8 cellular contexts compared by ENCODE assay signal in the genomic region with DNA sequence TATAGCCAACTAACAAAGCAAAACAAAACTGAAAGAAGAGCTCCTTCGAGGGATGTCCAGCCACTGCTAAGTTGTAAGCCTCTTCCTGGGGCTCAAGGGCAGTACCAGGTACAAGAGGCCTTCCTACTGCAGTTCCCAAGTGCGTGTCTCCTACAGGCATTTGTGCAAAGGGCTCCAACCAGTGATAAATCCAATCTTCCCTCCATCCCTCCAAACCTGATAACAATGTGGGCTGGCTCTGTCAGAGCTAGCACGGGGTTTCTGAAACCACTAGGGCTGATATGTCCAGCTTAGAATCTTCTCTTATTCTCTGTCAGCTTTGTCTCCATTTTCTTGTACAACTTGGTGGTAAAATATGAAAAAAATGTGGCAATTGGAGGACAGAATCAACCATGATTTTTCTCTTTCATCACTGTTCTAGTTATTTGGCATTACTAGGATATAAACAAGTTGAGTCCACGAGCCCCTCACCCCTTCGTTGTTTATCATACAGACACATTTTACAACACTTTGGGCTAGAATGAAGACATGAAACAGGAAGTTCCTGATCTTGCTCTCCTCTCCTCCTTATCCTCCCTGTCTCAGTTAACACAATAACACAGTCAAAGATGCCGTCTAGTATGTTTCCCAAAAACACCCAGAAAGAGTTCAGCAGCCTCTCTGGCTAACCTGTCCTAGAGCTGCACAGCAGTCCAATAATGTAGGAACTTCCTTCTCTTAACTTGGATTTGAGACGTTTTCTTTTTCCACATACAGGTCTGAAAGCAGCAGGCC. TPM values are rescaled to one million over a fixed set of nuclear protein-coding genes. Genes with fewer than 3 reads are reported as not detected.
DNase-seq lines count a peak whose midpoint lies in the region; ATAC-seq and TF ChIP-seq lines count a peak whose summit lies in the region.

No MANE protein-coding gene starts in this region.

- no peaks in the 10 kb centered on the region for H3K27me3 Mint-ChIP-seq in activated naive CD8-positive, alpha-beta T cell treated with anti-CD3 and anti-CD28 coated beads, Interleukin-2, amount 50 U/mL, for 24 hours
- H3K27me3 Mint-ChIP-seq in naive thymus-derived CD4-positive, alpha-beta T cell: no peaks in the 10 kb centered on the region

- peak overlapping the region; percentile 82 for H3K27ac ChIP-seq in naive thymus-derived CD4-positive, alpha-beta T cell (ENCODE audit: low read depth, low read length)
- H3K27ac ChIP-seq in RWPE1: no peak overlapping the region

- peak overlapping the region; percentile 78 for H3K4me3 ChIP-seq in naive thymus-derived CD4-positive, alpha-beta T cell (ENCODE audit: low read length)

- ATAC-seq in GM18502 (IDR thresholded peaks at IDR 0.05; ENCODE audit: poor library complexity, unreplicated experiment): peak; percentile 33
- ATAC-seq in HG03045 (IDR thresholded peaks at IDR 0.05; ENCODE audit: unreplicated experiment): peak; percentile 38
- no peak for ATAC-seq in activated naive CD8-positive, alpha-beta T cell treated with anti-CD3 and anti-CD28 coated beads, Interleukin-2, amount 50 U/mL, for 24 hours
- ATAC-seq in naive thymus-derived CD4-positive, alpha-beta T cell: peak; percentile 20

- H3K36me3 Mint-ChIP-seq in activated naive CD8-positive, alpha-beta T cell treated with anti-CD3 and anti-CD28 coated beads, Interleukin-2, amount 50 U/mL, for 24 hours (ENCODE audit: low read depth): peaks cover 51% of the 10 kb centered on the region
- peaks cover 15 to 50% (median 41%) of the 10 kb centered on the region in 5 donors for H3K36me3 Mint-ChIP-seq in naive thymus-derived CD4-positive, alpha-beta T cell

- peaks cover 54 to 57% of the 10 kb centered on the region in 2 donors for H3K4me1 ChIP-seq in naive thymus-derived CD4-positive, alpha-beta T cell (ENCODE audit: control insufficient read depth in 2 of 2, insufficient read depth in 2 of 2, low read length in 2 of 2)

- H3K36me3 ChIP-seq in naive thymus-derived CD4-positive, alpha-beta T cell (ENCODE audit: control insufficient read depth in 2 of 3, insufficient read depth in 3 of 3, low read length in 3 of 3): peaks cover 3 to 18% (median 17%) of the 10 kb centered on the region in 3 experiments

- CTCF ChIA-PET in naive thymus-derived CD4-positive, alpha-beta T cell (lab: Charles Lee): interaction anchor here (0.6 to 2.0 kb wide), 9 partner anchors 15 to 64 kb away, joined by 3 to 6 read pairs (median 3); no protein-coding TSS in a partner anchor
- CTCF ChIA-PET in RWPE1 (lab: Yijun Ruan, JAX): no interaction called here

- H3K4me1 Mint-ChIP-seq in activated naive CD8-positive, alpha-beta T cell treated with anti-CD3 and anti-CD28 coated beads, Interleukin-2, amount 50 U/mL, for 24 hours: peaks cover 69% of the 10 kb centered on the region
- peaks cover 51 to 81% (median 77%) of the 10 kb centered on the region in 7 donors for H3K4me1 Mint-ChIP-seq in naive thymus-derived CD4-positive, alpha-beta T cell

- peak overlapping the region; percentile 94 for H3K27ac Mint-ChIP-seq in activated naive CD8-positive, alpha-beta T cell treated with anti-CD3 and anti-CD28 coated beads, Interleukin-2, amount 50 U/mL, for 24 hours
- H3K27ac Mint-ChIP-seq in naive thymus-derived CD4-positive, alpha-beta T cell: peak overlapping the region; percentile 94 to 99 (median 96)

- intact Hi-C loops in naive thymus-derived CD4-positive, alpha-beta T cell (cut with micrococcal nuclease): loop anchor here (1.0 to 2.0 kb wide), 4 partner anchors 7 to 536 kb away; a partner anchor contains a TSS

- POLR2A ChIA-PET in naive thymus-derived CD4-positive, alpha-beta T cell (lab: Charles Lee): interaction anchor here (0.7 to 5.3 kb wide), 19 partner anchors 10 to 139 kb away, joined by 3 to 66 read pairs (median 5); a partner anchor contains a TSS
- POLR2A ChIA-PET in RWPE1 (lab: Yijun Ruan, JAX; ENCODE audit: low non-redundant PET): no interaction called here

- no peaks in the 10 kb centered on the region for H3K27me3 ChIP-seq in naive thymus-derived CD4-positive, alpha-beta T cell (ENCODE audit: control insufficient read depth in 2 of 2, insufficient read depth in 2 of 2, low read length in 2 of 2)

- no peaks in the 10 kb centered on the region for H3K9me3 ChIP-seq in naive thymus-derived CD4-positive, alpha-beta T cell (ENCODE audit: control insufficient read depth in 2 of 3, low read length in 3 of 3)

- H3K9me3 Mint-ChIP-seq in activated naive CD8-positive, alpha-beta T cell treated with anti-CD3 and anti-CD28 coated beads, Interleukin-2, amount 50 U/mL, for 24 hours: no peaks in the 10 kb centered on the region
- no peaks in the 10 kb centered on the region for H3K9me3 Mint-ChIP-seq in naive thymus-derived CD4-positive, alpha-beta T cell

- no peak for TF ChIP-seq CTCF in RWPE1 (conservative IDR thresholded peaks at IDR 0.05; ENCODE audit: low read depth)

- peak overlapping the region; percentile 88 for H3K4me3 Mint-ChIP-seq in activated naive CD8-positive, alpha-beta T cell treated with anti-CD3 and anti-CD28 coated beads, Interleukin-2, amount 50 U/mL, for 24 hours
- peak overlapping the region; percentile 90 to 100 (median 93) for H3K4me3 Mint-ChIP-seq in naive thymus-derived CD4-positive, alpha-beta T cell

- DNase-seq in activated naive CD8-positive, alpha-beta T cell treated with anti-CD3 and anti-CD28 coated beads, Interleukin-2, amount 50 U/mL, for 24 hours: no peak
- DNase-seq in naive thymus-derived CD4-positive, alpha-beta T cell: peak in 3 of 9 donors; percentile 15 to 24 (median 18)
- DNase-seq in effector CD4-positive, alpha-beta T cell: no peak
- DNase-seq in RWPE1 (ENCODE audit: low spot score) (no peak), islet precursor cell (no peak), middle frontal gyrus (ENCODE audit: extremely low spot score, low spot score) (no peak)

RNA-seq across cellular contexts. Expression of a gene that starts 35.4 kb away (rescaled TPM):
- 100 to 1,000 TPM; 272 to 514 (median 397) TPM for total RNA-seq in naive thymus-derived CD4-positive, alpha-beta T cell
- 100 to 1,000 TPM in 1 of 2 donors, 10 to 100 TPM in 1; 92.3 to 103 TPM for polyA plus RNA-seq in naive thymus-derived CD4-positive, alpha-beta T cell
